In the genomic region with DNA sequence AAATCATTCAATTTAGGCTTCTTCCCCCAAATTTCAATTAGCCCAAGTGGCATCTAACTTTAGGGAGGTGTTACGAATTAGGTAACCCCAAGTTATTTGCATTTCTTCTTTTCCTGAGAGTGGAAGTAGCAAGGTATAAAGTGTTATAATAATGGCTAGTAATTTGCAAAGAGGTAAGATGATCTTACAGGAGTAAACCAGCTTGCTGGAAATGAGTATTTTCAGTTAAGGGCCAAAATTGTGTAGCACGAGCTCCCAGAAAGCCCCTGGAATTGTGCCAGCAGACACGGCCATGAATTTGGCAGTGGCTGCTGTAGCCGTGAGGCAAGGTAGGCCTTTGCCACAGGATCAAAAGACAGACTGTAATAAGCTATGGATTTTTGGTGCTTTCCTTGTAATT, we compare ENCODE assay signal across 12 cellular contexts. TPM values are rescaled to one million over a fixed set of nuclear protein-coding genes. Genes with fewer than 3 reads are reported as not detected.
DNase-seq lines count a peak whose midpoint lies in the region; ATAC-seq, FAIRE-seq and TF ChIP-seq lines count a peak whose summit lies in the region.
"Had no signal": no experiment of that assay in that cellular context is flagged by ENCODE, and none has a peak within 500 bp of the region (broad histone marks: within the 10 kb centered on the region; RNA-seq: fewer than 3 reads in every experiment).

No MANE protein-coding gene starts in this region.

- ATAC-seq in GM18907 (IDR thresholded peaks at IDR 0.05; ENCODE audit: unreplicated experiment) (peak; percentile 65), omental fat pad (ENCODE audit: low FRiP score) (no peak), PC-3 (no peak)
- ATAC-seq: activated CD8-positive, alpha-beta T cell treated with anti-CD3 and anti-CD28 coated beads for 36 hours had no signal

- no peak overlapping the region for H3K27ac ChIP-seq in PC-3 (ENCODE audit: low read length)
- H3K27ac ChIP-seq: SJCRH30 had no signal

- DNase-seq in NCI-H1092 treated with DMSO at 0.1 percent for 48 hours (lab: John Stamatoyannopoulos, UW) (peak; percentile 58), MCF 10A (ENCODE audit: unreplicated experiment) (peak; percentile 88), omental fat pad (ENCODE audit: low spot score) (peak; percentile 33), GM12891 (ENCODE audit: insufficient read length, low spot score) (no peak), HCEC 1CT (no peak), PC-3 (no peak)
- no peak for DNase-seq in activated naive CD4-positive, alpha-beta T cell treated with anti-CD3 and anti-CD28 coated beads for 36 hours
- DNase-seq: activated CD8-positive, alpha-beta T cell treated with anti-CD3 and anti-CD28 coated beads for 36 hours; KBM-7 had no signal

- H3K27ac Mint-ChIP-seq in MCF 10A (ENCODE audit: low read depth, unreplicated experiment) = peak overlapping the region; percentile 83
- no peak overlapping the region for H3K27ac Mint-ChIP-seq in activated naive CD4-positive, alpha-beta T cell treated with anti-CD3 and anti-CD28 coated beads for 36 hours
- H3K27ac Mint-ChIP-seq: activated CD8-positive, alpha-beta T cell treated with anti-CD3 and anti-CD28 coated beads for 36 hours had no signal

- peaks cover 27% of the 10 kb centered on the region for H3K4me1 Mint-ChIP-seq in MCF 10A (ENCODE audit: insufficient read depth, unreplicated experiment)
- peaks cover 9% of the 10 kb centered on the region for H3K4me1 Mint-ChIP-seq in activated naive CD4-positive, alpha-beta T cell treated with anti-CD3 and anti-CD28 coated beads for 36 hours (ENCODE audit: low read depth)

- no peak overlapping the region for H2AFZ ChIP-seq in PC-3 (ENCODE audit: low read length)

- H3K4me2 ChIP-seq in PC-3 (ENCODE audit: low read length) = no peak overlapping the region

- POLR2A ChIA-PET in MCF 10A (lab: Yijun Ruan, JAX) = interaction anchor here (1.1 to 3.6 kb wide), 3 partner anchors 9 to 38 kb away, joined by 3 to 11 read pairs (median 5); a partner anchor contains a TSS
- POLR2A ChIA-PET in PC-3 (lab: Charles Lee; ENCODE audit: unreplicated experiment) = no interaction called here

- no peaks in the 10 kb centered on the region for H3K27me3 ChIP-seq in PC-3 (ENCODE audit: low read length)
- H3K27me3 ChIP-seq: SJCRH30 had no signal

- H3F3A ChIP-seq in PC-3 (ENCODE audit: low read length, unreplicated experiment) = no peaks in the 10 kb centered on the region

- no peaks in the 10 kb centered on the region for H3K4me1 ChIP-seq in PC-3 (ENCODE audit: insufficient read depth, low read length)

- H3K9me2 ChIP-seq in PC-3 (replicated peaks; ENCODE audit: low read length) = no peaks in the 10 kb centered on the region

- H3K4me3 Mint-ChIP-seq in MCF 10A (ENCODE audit: unreplicated experiment) = no peak overlapping the region
- no peak overlapping the region for H3K4me3 Mint-ChIP-seq in activated naive CD4-positive, alpha-beta T cell treated with anti-CD3 and anti-CD28 coated beads for 36 hours
- H3K4me3 Mint-ChIP-seq: activated CD8-positive, alpha-beta T cell treated with anti-CD3 and anti-CD28 coated beads for 36 hours; brain had no signal

- no peak overlapping the region for H3K9ac ChIP-seq in PC-3 (ENCODE audit: low read length)

- H3K79me2 ChIP-seq in PC-3 (ENCODE audit: low read length) = no peaks in the 10 kb centered on the region

- BruUV-seq in MCF 10A (replicated peaks; lab: Mats Ljungman, UMichigan) = no TSS peak
- no TSS peak for BruUV-seq in PC-3 (replicated peaks; lab: Mats Ljungman, UMichigan)

- TF ChIP-seq CTCF in MCF 10A (IDR thresholded peaks at IDR 0.05; ENCODE audit: unreplicated experiment) (no peak), omental fat pad (IDR thresholded peaks at IDR 0.05) (no peak), PC-3 (conservative IDR thresholded peaks at IDR 0.05; ENCODE audit: low read depth, low read length) (no peak)

- intact Hi-C loops in MCF 10A (cut with micrococcal nuclease) = no loop called here
- intact Hi-C loops in PC-3 (cut with micrococcal nuclease) = no loop called here
- intact Hi-C loops in activated naive CD4-positive, alpha-beta T cell treated with anti-CD3 and anti-CD28 coated beads for 36 hours (cut with micrococcal nuclease) = no loop called here

- no peak for TF ChIP-seq POLR2A in GM12891 (IDR thresholded peaks at IDR 0.05; ENCODE audit: low read depth, low read length)

- no peaks in the 10 kb centered on the region for H3K27me3 Mint-ChIP-seq in MCF 10A (ENCODE audit: insufficient read depth, unreplicated experiment)
- H3K27me3 Mint-ChIP-seq in activated naive CD4-positive, alpha-beta T cell treated with anti-CD3 and anti-CD28 coated beads for 36 hours (ENCODE audit: low read depth) = no peaks in the 10 kb centered on the region
- H3K27me3 Mint-ChIP-seq: activated CD8-positive, alpha-beta T cell treated with anti-CD3 and anti-CD28 coated beads for 36 hours had no signal

- no peaks in the 10 kb centered on the region for H3K9me3 Mint-ChIP-seq in MCF 10A (ENCODE audit: unreplicated experiment)
- no peaks in the 10 kb centered on the region for H3K9me3 Mint-ChIP-seq in activated naive CD4-positive, alpha-beta T cell treated with anti-CD3 and anti-CD28 coated beads for 36 hours

- H4K20me1 ChIP-seq in PC-3 (ENCODE audit: low read length) = no peaks in the 10 kb centered on the region

- H3K36me3 ChIP-seq in PC-3 (ENCODE audit: low read depth, low read length) = no peaks in the 10 kb centered on the region
- H3K36me3 ChIP-seq: SJCRH30 had no signal

- no peak for FAIRE-seq in GM12891 (lab: Jason Lieb, UNC)

- H3K9me3 ChIP-seq in PC-3 (ENCODE audit: low read length) = no peaks in the 10 kb centered on the region

- no peaks in the 10 kb centered on the region for H3K36me3 Mint-ChIP-seq in MCF 10A (ENCODE audit: insufficient read depth, unreplicated experiment)
- H3K36me3 Mint-ChIP-seq in activated naive CD4-positive, alpha-beta T cell treated with anti-CD3 and anti-CD28 coated beads for 36 hours (ENCODE audit: low read depth) = peaks cover 2% of the 10 kb centered on the region

- CTCF ChIA-PET in MCF 10A (lab: Yijun Ruan, JAX) (interaction anchor here (0.7 to 2.0 kb wide), 4 partner anchors 12 to 542 kb away, joined by 3 to 10 read pairs (median 4); no protein-coding TSS in a partner anchor), PC-3 (lab: Charles Lee) (no interaction called here)
- CTCF ChIA-PET in activated naive CD4-positive, alpha-beta T cell treated with anti-CD3 and anti-CD28 coated beads for 36 hours (lab: Charles Lee) = interaction anchor here (0.7 to 2.1 kb wide), 6 partner anchors 8 to 117 kb away, joined by 3 to 7 read pairs (median 4); no protein-coding TSS in a partner anchor

- H3K4me3 ChIP-seq in PC-3 (ENCODE audit: low read length) = no peak overlapping the region
- H3K4me3 ChIP-seq: SJCRH30 had no signal

TF ChIP-seq in GM12891, 5 proteins besides CTCF, POLR2A, EP300 and RAD21:
- no peak for TF ChIP-seq PAX5 (IDR thresholded peaks at IDR 0.05; ENCODE audit: insufficient read depth, low read length, severe bottlenecking)
- no peak for TF ChIP-seq SPI1 (IDR thresholded peaks at IDR 0.05; ENCODE audit: low read depth, low read length)
- TF ChIP-seq POLR2AphosphoS5 (IDR thresholded peaks at IDR 0.05; ENCODE audit: low read depth, low read length) = no peak
- TF ChIP-seq TAF1 (IDR thresholded peaks at IDR 0.05; ENCODE audit: low read depth, low read length) = no peak

RNA-seq across cellular contexts. Expression of a gene that starts 38.0 kb away (rescaled TPM):
- total RNA-seq in MCF 10A (2022) (50.4 and 62.0 TPM in 2 replicates), omental fat pad (100 to 1,000 TPM in 3 of 4 donors, 10 to 100 TPM in 1; 97.6 to 309 (median 146) TPM), PC-3 (2014; rRNA removed) (51.4 and 54.2 TPM in 2 replicates)
- polyA plus RNA-seq in GM12891 (2012; ENCODE audit: low read depth, missing spikeins) = 9.6 TPM
- 10 to 100 TPM; 22.9 to 23.8 TPM for total RNA-seq in activated naive CD4-positive, alpha-beta T cell treated with anti-CD3 and anti-CD28 coated beads for 36 hours

RNA-seq across cellular contexts. Expression of a gene that starts 44.7 kb away (rescaled TPM):
- total RNA-seq in MCF 10A (2022) (not detected in 2 replicates), omental fat pad (1 to 10 TPM in 3 of 4 donors, under 1 TPM in 1; 0.37 to 1.4 (median 1.2) TPM), PC-3 (2014; rRNA removed) (0.22 TPM in 1 of 2 replicates, not detected in the other)
- polyA plus RNA-seq in GM12891 (2012; ENCODE audit: low read depth, missing spikeins) = 1.7 TPM
- total RNA-seq in activated naive CD4-positive, alpha-beta T cell treated with anti-CD3 and anti-CD28 coated beads for 36 hours = under 1 TPM; 0.10 to 0.14 TPM

Comparison
In these comparisons a context has a peak if more than half of its experiments do, and no peak if none do; other contexts are left out.
1. DNase-seq: peak in NCI-H1092 treated with DMSO at 0.1 percent for 48 hours (single experiment), MCF 10A (single experiment) and omental fat pad (single experiment); none in GM12891 (single experiment), HCEC 1CT (single experiment), PC-3 (single experiment) and activated naive CD4-positive, alpha-beta T cell treated with anti-CD3 and anti-CD28 coated beads for 36 hours (single experiment).